In the genomic region with DNA sequence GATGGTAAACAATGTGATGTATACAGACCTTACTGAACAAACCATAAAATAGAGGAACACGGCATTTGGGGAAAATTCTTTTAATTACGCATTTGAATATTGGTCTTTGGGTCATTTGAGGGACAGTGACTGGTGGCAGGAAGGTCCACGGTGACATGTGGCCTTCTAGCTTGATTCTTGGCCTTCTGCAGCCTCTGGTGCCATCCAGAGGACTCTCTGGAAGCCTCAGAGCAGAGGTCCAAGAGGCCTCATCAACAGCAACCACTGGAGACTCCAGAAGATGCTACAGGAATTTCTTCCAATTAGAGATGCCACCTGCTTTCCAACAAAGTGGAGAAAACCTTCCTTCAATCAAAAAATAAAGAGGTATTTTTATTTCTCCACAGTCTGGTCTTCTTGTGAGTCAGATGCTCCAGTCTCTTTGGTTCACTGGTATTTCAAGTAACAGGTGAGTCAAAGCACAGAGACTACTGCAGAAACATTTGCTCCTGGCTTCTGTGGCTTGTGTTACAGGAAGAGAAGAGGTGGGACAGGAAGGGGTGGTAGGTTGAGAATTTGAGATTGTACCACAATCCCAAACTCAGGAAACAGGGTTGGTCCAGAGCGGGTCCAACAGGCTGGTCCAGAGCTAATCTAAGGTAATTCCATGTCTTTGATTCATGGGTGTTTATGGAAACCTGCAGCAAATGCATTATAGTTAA, we compare ENCODE assay signal across 1 cellular context.
A peak's percentile ranks its signal among the peaks of the same experiment; 100 is the strongest.
TF ChIP-seq lines count a peak whose summit lies in the region.

No MANE protein-coding gene starts in this region.

TF ChIP-seq in HepG2, 621 proteins besides CTCF, POLR2A, EP300 and RAD21 (continued from another document):
- 0 out of 2 replicates have a peak, but pooled peaks have one; percentile 0 for TF ChIP-seq SAP130 (CRISPR knock-in tag; IDR thresholded peaks at IDR 0.05; ENCODE audit: low read depth)
- TF ChIP-seq, protein P1, sequence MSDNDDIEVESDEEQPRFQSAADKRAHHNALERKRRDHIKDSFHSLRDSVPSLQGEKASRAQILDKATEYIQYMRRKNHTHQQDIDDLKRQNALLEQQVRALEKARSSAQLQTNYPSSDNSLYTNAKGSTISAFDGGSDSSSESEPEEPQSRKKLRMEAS (IDR thresholded peaks at IDR 0.05) = peak; percentile 39; the same call in 1 of the 2 replicates
- TF ChIP-seq STAG1 (CRISPR knock-in tag; IDR thresholded peaks at IDR 0.05) = peak; percentile 90
- 0 out of 2 replicates have a peak, but pooled peaks have one; percentile 6 for TF ChIP-seq MED1 (CRISPR knock-in tag; IDR thresholded peaks at IDR 0.05)
- no peak for TF ChIP-seq RCOR2 (CRISPR knock-in tag; IDR thresholded peaks at IDR 0.05)
- TF ChIP-seq NFIB (CRISPR knock-in tag; IDR thresholded peaks at IDR 0.05; ENCODE audit: borderline replicate concordance) = no peak
- TF ChIP-seq, protein P2, sequence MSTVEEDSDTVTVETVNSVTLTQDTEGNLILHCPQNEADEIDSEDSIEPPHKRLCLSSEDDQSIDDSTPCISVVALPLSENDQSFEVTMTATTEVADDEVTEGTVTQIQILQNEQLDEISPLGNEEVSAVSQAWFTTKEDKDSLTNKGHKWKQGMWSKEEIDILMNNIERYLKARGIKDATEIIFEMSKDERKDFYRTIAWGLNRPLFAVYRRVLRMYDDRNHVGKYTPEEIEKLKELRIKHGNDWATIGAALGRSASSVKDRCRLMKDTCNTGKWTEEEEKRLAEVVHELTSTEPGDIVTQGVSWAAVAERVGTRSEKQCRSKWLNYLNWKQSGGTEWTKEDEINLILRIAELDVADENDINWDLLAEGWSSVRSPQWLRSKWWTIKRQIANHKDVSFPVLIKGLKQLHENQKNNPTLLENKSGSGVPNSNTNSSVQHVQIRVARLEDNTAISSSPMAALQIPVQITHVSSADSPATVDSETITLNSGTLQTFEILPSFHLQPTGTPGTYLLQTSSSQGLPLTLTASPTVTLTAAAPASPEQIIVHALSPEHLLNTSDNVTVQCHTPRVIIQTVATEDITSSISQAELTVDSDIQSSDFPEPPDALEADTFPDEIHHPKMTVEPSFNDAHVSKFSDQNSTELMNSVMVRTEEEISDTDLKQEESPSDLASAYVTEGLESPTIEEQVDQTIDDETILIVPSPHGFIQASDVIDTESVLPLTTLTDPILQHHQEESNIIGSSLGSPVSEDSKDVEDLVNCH (CRISPR knock-in tag; IDR thresholded peaks at IDR 0.05) = no peak
- TF ChIP-seq NFATC3 (CRISPR knock-in tag; IDR thresholded peaks at IDR 0.05) = no peak
- TF ChIP-seq ZNF501 (CRISPR knock-in tag; IDR thresholded peaks at IDR 0.05) = no peak
- TF ChIP-seq, protein P3, sequence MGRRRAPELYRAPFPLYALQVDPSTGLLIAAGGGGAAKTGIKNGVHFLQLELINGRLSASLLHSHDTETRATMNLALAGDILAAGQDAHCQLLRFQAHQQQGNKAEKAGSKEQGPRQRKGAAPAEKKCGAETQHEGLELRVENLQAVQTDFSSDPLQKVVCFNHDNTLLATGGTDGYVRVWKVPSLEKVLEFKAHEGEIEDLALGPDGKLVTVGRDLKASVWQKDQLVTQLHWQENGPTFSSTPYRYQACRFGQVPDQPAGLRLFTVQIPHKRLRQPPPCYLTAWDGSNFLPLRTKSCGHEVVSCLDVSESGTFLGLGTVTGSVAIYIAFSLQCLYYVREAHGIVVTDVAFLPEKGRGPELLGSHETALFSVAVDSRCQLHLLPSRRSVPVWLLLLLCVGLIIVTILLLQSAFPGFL (CRISPR knock-in tag; IDR thresholded peaks at IDR 0.05) = no peak
- TF ChIP-seq SMC3 (IDR thresholded peaks at IDR 0.05; ENCODE audit: low read length) = peak; percentile 68
- no peak for TF ChIP-seq SRF (IDR thresholded peaks at IDR 0.05; ENCODE audit: low read depth, low read length)
- TF ChIP-seq, protein P4, sequence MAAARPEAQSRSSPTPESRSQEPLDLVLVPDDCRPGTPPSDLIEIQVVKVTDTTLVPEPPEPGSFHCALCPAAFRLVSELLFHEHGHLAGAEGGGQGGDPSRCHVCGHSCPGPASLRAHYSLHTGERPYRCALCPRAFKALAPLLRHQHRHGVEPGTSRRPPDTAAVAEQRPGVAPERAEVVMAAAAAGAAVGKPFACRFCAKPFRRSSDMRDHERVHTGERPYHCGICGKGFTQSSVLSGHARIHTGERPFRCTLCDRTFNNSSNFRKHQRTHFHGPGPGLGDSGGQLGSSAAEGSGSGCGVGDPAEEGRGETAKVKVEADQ (CRISPR knock-in tag; IDR thresholded peaks at IDR 0.05; ENCODE audit: borderline replicate concordance) = no peak
- TF ChIP-seq, protein P5, sequence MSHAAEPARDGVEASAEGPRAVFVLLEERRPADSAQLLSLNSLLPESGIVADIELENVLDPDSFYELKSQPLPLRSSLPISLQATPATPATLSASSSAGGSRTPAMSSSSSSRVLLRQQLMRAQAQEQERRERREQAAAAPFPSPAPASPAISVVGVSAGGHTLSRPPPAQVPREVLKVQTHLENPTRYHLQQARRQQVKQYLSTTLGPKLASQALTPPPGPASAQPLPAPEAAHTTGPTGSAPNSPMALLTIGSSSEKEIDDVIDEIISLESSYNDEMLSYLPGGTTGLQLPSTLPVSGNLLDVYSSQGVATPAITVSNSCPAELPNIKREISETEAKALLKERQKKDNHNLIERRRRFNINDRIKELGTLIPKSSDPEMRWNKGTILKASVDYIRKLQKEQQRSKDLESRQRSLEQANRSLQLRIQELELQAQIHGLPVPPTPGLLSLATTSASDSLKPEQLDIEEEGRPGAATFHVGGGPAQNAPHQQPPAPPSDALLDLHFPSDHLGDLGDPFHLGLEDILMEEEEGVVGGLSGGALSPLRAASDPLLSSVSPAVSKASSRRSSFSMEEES (CRISPR knock-in tag; IDR thresholded peaks at IDR 0.05) = no peak
- TF ChIP-seq FOSL2 (CRISPR knock-in tag; IDR thresholded peaks at IDR 0.05) = 0 out of 2 replicates have a peak, but pooled peaks have one; percentile 13
- TF ChIP-seq GZF1 (CRISPR knock-in tag; IDR thresholded peaks at IDR 0.05) = no peak
- TF ChIP-seq, protein P6, sequence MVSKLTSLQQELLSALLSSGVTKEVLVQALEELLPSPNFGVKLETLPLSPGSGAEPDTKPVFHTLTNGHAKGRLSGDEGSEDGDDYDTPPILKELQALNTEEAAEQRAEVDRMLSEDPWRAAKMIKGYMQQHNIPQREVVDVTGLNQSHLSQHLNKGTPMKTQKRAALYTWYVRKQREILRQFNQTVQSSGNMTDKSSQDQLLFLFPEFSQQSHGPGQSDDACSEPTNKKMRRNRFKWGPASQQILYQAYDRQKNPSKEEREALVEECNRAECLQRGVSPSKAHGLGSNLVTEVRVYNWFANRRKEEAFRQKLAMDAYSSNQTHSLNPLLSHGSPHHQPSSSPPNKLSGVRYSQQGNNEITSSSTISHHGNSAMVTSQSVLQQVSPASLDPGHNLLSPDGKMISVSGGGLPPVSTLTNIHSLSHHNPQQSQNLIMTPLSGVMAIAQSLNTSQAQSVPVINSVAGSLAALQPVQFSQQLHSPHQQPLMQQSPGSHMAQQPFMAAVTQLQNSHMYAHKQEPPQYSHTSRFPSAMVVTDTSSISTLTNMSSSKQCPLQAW (CRISPR knock-in tag; IDR thresholded peaks at IDR 0.05) = peak; percentile 52; the same call in 1 of the 2 replicates
- TF ChIP-seq FOXC1 (CRISPR knock-in tag; IDR thresholded peaks at IDR 0.05; ENCODE audit: borderline replicate concordance) = no peak
- peak; percentile 13; the same call in 1 of the 3 replicates for TF ChIP-seq MXI1 (IDR thresholded peaks at IDR 0.05; ENCODE audit: borderline replicate concordance, low read depth, low read length)
- no peak for TF ChIP-seq NAIF1 (CRISPR knock-in tag; IDR thresholded peaks at IDR 0.05; ENCODE audit: borderline replicate concordance)
- no peak for TF ChIP-seq NCOR1 (IDR thresholded peaks at IDR 0.05; ENCODE audit: borderline replicate concordance, low read length)
- no peak for TF ChIP-seq ZNF12 (CRISPR knock-in tag; IDR thresholded peaks at IDR 0.05)
- no peak for TF ChIP-seq ZFP36 (IDR thresholded peaks at IDR 0.05; ENCODE audit: borderline replicate concordance, low read depth, low read length, partially characterized antibody)
